ENCODE assay signal across 2 cellular contexts in the genomic region with DNA sequence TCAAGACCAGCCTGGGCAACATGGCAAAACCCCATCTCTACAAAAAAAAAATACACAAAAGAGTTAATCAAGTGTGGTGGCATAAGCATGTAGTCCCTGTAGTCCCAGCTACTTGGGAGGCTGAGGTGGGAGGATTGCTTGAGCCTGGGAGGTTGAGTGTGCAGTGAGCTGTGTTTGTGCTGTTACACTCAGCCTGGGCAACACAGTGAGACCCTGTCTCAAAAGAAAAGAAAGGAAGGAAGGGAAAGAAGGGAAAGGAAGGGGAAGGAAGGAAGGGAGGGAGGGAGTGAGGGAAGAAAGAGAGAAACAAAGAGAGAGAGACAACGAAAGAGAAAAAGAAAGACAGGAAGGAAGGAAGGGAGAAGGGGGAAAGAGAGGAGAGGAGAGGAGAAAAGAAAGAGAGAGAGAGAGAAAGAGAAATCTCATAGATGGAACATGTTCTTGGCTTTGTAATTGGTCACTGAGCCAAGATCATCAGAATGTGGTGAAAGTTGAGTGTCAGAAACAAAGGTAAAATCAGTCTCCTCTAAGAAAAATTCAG.
TF ChIP-seq lines count a peak whose summit lies in the region.

No MANE protein-coding gene starts in this region.

TF ChIP-seq in HepG2, 621 proteins besides CTCF, POLR2A, EP300 and RAD21:
- no peak for TF ChIP-seq KLF9 (CRISPR knock-in tag; IDR thresholded peaks at IDR 0.05; ENCODE audit: low read depth)
- 0 out of 2 replicates have a peak, but pooled peaks have one; percentile 11 for TF ChIP-seq FOXK2 (IDR thresholded peaks at IDR 0.05)
TF ChIP-seq in HepG2: peak in this region for 1.

TF ChIP-seq in K562, 482 proteins besides CTCF, POLR2A, EP300 and RAD21:
- 0 out of 2 replicates have a peak, but pooled peaks have one; percentile 25 for TF ChIP-seq NFRKB (IDR thresholded peaks at IDR 0.05; ENCODE audit: low read depth)
- peak; percentile 65; the same call in 1 of the 2 replicates for TF ChIP-seq BCOR (IDR thresholded peaks at IDR 0.05)
- TF ChIP-seq MTA1 (IDR thresholded peaks at IDR 0.05; ENCODE audit: borderline replicate concordance) = 0 out of 2 replicates have a peak, but pooled peaks have one; percentile 60
- TF ChIP-seq, protein P1, sequence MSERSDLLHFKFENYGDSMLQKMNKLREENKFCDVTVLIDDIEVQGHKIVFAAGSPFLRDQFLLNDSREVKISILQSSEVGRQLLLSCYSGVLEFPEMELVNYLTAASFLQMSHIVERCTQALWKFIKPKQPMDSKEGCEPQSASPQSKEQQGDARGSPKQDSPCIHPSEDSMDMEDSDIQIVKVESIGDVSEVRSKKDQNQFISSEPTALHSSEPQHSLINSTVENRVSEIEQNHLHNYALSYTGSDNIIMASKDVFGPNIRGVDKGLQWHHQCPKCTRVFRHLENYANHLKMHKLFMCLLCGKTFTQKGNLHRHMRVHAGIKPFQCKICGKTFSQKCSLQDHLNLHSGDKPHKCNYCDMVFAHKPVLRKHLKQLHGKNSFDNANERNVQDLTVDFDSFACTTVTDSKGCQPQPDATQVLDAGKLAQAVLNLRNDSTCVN (CRISPR knock-in tag; IDR thresholded peaks at IDR 0.05) = 0 out of 2 replicates have a peak, but pooled peaks have one; percentile 7
- TF ChIP-seq KAT8 (IDR thresholded peaks at IDR 0.05; ENCODE audit: low read depth) = no peak
- TF ChIP-seq OTX1 (CRISPR knock-in tag; IDR thresholded peaks at IDR 0.05) = peak; percentile 56; the same call in 1 of the 2 replicates
- 0 out of 4 replicates have a peak, but pooled peaks of 1 of the 2 experiments have one; percentile 13 for TF ChIP-seq KDM1A (IDR thresholded peaks at IDR 0.05)
- peak; percentile 46; the same call in 1 of the 2 replicates for TF ChIP-seq SMARCA5 (IDR thresholded peaks at IDR 0.05)
- TF ChIP-seq EHMT2 (IDR thresholded peaks at IDR 0.05) = peak; percentile 59; the same call in 1 of the 2 replicates
- TF ChIP-seq NCOA1 (IDR thresholded peaks at IDR 0.05; ENCODE audit: low read depth) = no peak
- TF ChIP-seq, protein P2, sequence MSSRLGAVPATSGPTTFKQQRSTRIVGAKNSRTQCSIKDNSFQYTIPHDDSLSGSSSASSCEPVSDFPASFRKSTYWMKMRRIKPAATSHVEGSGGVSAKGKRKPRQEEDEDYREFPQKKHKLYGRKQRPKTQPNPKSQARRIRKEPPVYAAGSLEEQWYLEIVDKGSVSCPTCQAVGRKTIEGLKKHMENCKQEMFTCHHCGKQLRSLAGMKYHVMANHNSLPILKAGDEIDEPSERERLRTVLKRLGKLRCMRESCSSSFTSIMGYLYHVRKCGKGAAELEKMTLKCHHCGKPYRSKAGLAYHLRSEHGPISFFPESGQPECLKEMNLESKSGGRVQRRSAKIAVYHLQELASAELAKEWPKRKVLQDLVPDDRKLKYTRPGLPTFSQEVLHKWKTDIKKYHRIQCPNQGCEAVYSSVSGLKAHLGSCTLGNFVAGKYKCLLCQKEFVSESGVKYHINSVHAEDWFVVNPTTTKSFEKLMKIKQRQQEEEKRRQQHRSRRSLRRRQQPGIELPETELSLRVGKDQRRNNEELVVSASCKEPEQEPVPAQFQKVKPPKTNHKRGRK (tag; IDR thresholded peaks at IDR 0.05) = peak; percentile 91
- TF ChIP-seq, protein P3, sequence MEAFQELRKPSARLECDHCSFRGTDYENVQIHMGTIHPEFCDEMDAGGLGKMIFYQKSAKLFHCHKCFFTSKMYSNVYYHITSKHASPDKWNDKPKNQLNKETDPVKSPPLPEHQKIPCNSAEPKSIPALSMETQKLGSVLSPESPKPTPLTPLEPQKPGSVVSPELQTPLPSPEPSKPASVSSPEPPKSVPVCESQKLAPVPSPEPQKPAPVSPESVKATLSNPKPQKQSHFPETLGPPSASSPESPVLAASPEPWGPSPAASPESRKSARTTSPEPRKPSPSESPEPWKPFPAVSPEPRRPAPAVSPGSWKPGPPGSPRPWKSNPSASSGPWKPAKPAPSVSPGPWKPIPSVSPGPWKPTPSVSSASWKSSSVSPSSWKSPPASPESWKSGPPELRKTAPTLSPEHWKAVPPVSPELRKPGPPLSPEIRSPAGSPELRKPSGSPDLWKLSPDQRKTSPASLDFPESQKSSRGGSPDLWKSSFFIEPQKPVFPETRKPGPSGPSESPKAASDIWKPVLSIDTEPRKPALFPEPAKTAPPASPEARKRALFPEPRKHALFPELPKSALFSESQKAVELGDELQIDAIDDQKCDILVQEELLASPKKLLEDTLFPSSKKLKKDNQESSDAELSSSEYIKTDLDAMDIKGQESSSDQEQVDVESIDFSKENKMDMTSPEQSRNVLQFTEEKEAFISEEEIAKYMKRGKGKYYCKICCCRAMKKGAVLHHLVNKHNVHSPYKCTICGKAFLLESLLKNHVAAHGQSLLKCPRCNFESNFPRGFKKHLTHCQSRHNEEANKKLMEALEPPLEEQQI (IDR thresholded peaks at IDR 0.05) = no peak
- no peak for TF ChIP-seq JUND (IDR thresholded peaks at IDR 0.05; ENCODE audit: borderline replicate concordance, low read depth, low read length)
- TF ChIP-seq JUND (tag; IDR thresholded peaks at IDR 0.05; ENCODE audit: borderline replicate concordance, low read depth, low read length) = no peak
TF ChIP-seq in K562: peak in this region for 9.
